ENCODE assay signal across 1 cellular context in genomic region chr2:27003857-27004256, GRCh38.
TF ChIP-seq lines count a peak whose summit lies in the region.

No MANE protein-coding gene starts in this region.

TF ChIP-seq in K562, 482 proteins besides CTCF, POLR2A, EP300 and RAD21 (continues in another document):
- TF ChIP-seq JUND (IDR thresholded peaks at IDR 0.05; ENCODE audit: borderline replicate concordance, low read depth, low read length) = peak; percentile 83
- peak; percentile 71; the same call in 2 of the 3 replicates for TF ChIP-seq JUND (tag; IDR thresholded peaks at IDR 0.05; ENCODE audit: borderline replicate concordance, low read depth, low read length)
- no peak for TF ChIP-seq MIER1 (IDR thresholded peaks at IDR 0.05; ENCODE audit: low read depth)
- no peak for TF ChIP-seq CTBP1 (IDR thresholded peaks at IDR 0.05; ENCODE audit: borderline replicate concordance)
- no peak for TF ChIP-seq XRCC5 (IDR thresholded peaks at IDR 0.05; ENCODE audit: low read depth, low read length)
- no peak for TF ChIP-seq SMAD2 (IDR thresholded peaks at IDR 0.05; ENCODE audit: low read depth, low read length)
- TF ChIP-seq FOXJ3 (CRISPR knock-in tag; IDR thresholded peaks at IDR 0.05) = no peak
- no peak for TF ChIP-seq ESRRB (CRISPR knock-in tag; IDR thresholded peaks at IDR 0.05; ENCODE audit: borderline replicate concordance)
- no peak for TF ChIP-seq ZBTB40 (IDR thresholded peaks at IDR 0.05)
- no peak for TF ChIP-seq ZBTB40 (CRISPR knock-in tag; IDR thresholded peaks at IDR 0.05)
- TF ChIP-seq FOXK2 (conservative IDR thresholded peaks at IDR 0.05 in 1 of 2, IDR thresholded peaks at IDR 0.05 in 1 of 2; ENCODE audit: low read depth in 2 of 2) = 0 out of 4 replicates have a peak, but pooled peaks of 1 of the 2 experiments have one; percentile 27
- no peak for TF ChIP-seq ZNF445 (CRISPR knock-in tag; IDR thresholded peaks at IDR 0.05; ENCODE audit: low read depth)
- no peak for TF ChIP-seq MTA1 (IDR thresholded peaks at IDR 0.05; ENCODE audit: borderline replicate concordance)
- TF ChIP-seq ZKSCAN3 (CRISPR knock-in tag; IDR thresholded peaks at IDR 0.05) = no peak
- TF ChIP-seq ZNF583 (CRISPR knock-in tag; IDR thresholded peaks at IDR 0.05) = peak; percentile 36; the same call in 1 of the 2 replicates
- TF ChIP-seq MNT (conservative IDR thresholded peaks at IDR 0.05) = peak in 1 of 2 experiments; percentile 30; a peak in 1 of 4 replicates
- no peak for TF ChIP-seq PHB (CRISPR knock-in tag; IDR thresholded peaks at IDR 0.05)
- TF ChIP-seq DMBX1 (CRISPR knock-in tag; IDR thresholded peaks at IDR 0.05; ENCODE audit: borderline replicate concordance) = peak; percentile 66; the same call in 1 of the 2 replicates
- no peak for TF ChIP-seq RBM22 (IDR thresholded peaks at IDR 0.05; ENCODE audit: low read depth, low read length, poor library complexity, severe bottlenecking)
- peak; percentile 35 for TF ChIP-seq SMARCA4 (IDR thresholded peaks at IDR 0.05)
- TF ChIP-seq ZNF592 (IDR thresholded peaks at IDR 0.05) = peak; percentile 64
- peak; percentile 78; the same call in 1 of the 2 replicates for TF ChIP-seq JUN (IDR thresholded peaks at IDR 0.05; ENCODE audit: borderline replicate concordance, low read depth, low read length)
- TF ChIP-seq JUN (CRISPR knock-in tag; IDR thresholded peaks at IDR 0.05; ENCODE audit: borderline replicate concordance) = no peak
- TF ChIP-seq ZNF561 (CRISPR knock-in tag; conservative IDR thresholded peaks at IDR 0.05) = no peak
- peak in 1 of 2 experiments; percentile 79; a peak in 2 of 4 replicates for TF ChIP-seq ZNF639 (CRISPR knock-in tag; conservative IDR thresholded peaks at IDR 0.05 in 1 of 2, IDR thresholded peaks at IDR 0.05 in 1 of 2)
- TF ChIP-seq KHSRP (IDR thresholded peaks at IDR 0.05) = no peak
- no peak for TF ChIP-seq TFAP4 (CRISPR knock-in tag; IDR thresholded peaks at IDR 0.05; ENCODE audit: borderline replicate concordance)
- TF ChIP-seq ZNF324 (CRISPR knock-in tag; IDR thresholded peaks at IDR 0.05) = no peak
- no peak for TF ChIP-seq ZNF408 (CRISPR knock-in tag; IDR thresholded peaks at IDR 0.05; ENCODE audit: low read depth)
- TF ChIP-seq ARID2 (IDR thresholded peaks at IDR 0.05) = no peak
- no peak for TF ChIP-seq EP400 (IDR thresholded peaks at IDR 0.05)
- no peak for TF ChIP-seq GATA2 (CRISPR knock-in tag; IDR thresholded peaks at IDR 0.05)
- 0 out of 2 replicates have a peak, but pooled peaks have one; percentile 6 for TF ChIP-seq ARID1B (IDR thresholded peaks at IDR 0.05)
- no peak for TF ChIP-seq ZNF444 (CRISPR knock-in tag; IDR thresholded peaks at IDR 0.05)
- no peak for TF ChIP-seq ZFP36 (IDR thresholded peaks at IDR 0.05; ENCODE audit: low read depth, low read length, partially characterized antibody)
- no peak for TF ChIP-seq RAD51 (IDR thresholded peaks at IDR 0.05; ENCODE audit: borderline replicate concordance, low read depth)
- no peak for TF ChIP-seq PBX2 (CRISPR knock-in tag; IDR thresholded peaks at IDR 0.05; ENCODE audit: low read depth)
- TF ChIP-seq PBX2 (tag; conservative IDR thresholded peaks at IDR 0.05; ENCODE audit: low read depth) = peak; percentile 30
- no peak for TF ChIP-seq SMAD4 (CRISPR knock-in tag; conservative IDR thresholded peaks at IDR 0.05)
- TF ChIP-seq CBFA2T3 (IDR thresholded peaks at IDR 0.05) = no peak
- peak; percentile 14; the same call in 1 of the 2 replicates for TF ChIP-seq ZNF311 (CRISPR knock-in tag; IDR thresholded peaks at IDR 0.05)
- no peak for TF ChIP-seq MYBL2 (IDR thresholded peaks at IDR 0.05; ENCODE audit: low read depth)
- no peak for TF ChIP-seq MYBL2 (CRISPR knock-in tag; IDR thresholded peaks at IDR 0.05; ENCODE audit: borderline replicate concordance)
- TF ChIP-seq FOXJ2 (tag; IDR thresholded peaks at IDR 0.05) = no peak
- 0 out of 2 replicates have a peak, but pooled peaks have one; percentile 20 for TF ChIP-seq NFE2L1 (tag; IDR thresholded peaks at IDR 0.05; ENCODE audit: borderline replicate concordance, low read depth)
- TF ChIP-seq MAZ (CRISPR knock-in tag; conservative IDR thresholded peaks at IDR 0.05 in 1 of 2, IDR thresholded peaks at IDR 0.05 in 1 of 2) = no peak
- TF ChIP-seq ZNF785 (CRISPR knock-in tag; IDR thresholded peaks at IDR 0.05) = no peak
